Comparison of ENCODE assay signal across 5 cellular contexts in genomic region chr2:217766356-217766755, GRCh38.
"Had no signal": no experiment of that assay in that cellular context is flagged by ENCODE, and none has a peak within 500 bp of the region (broad histone marks: within the 10 kb centered on the region; RNA-seq: fewer than 3 reads in every experiment).

No MANE protein-coding gene starts in this region.

- H3K4me1 Mint-ChIP-seq: GM23338, H9, IgD-negative memory B cell had no signal

- H3K4me2 ChIP-seq: GM23338 had no signal

- H2AFZ ChIP-seq: GM23338 had no signal

- H3K4me3 ChIP-seq: GM23338 had no signal

- H3K27ac Mint-ChIP-seq: GM23338, H9, IgD-negative memory B cell had no signal

- H3K4me3 Mint-ChIP-seq: GM23338, H9, IgD-negative memory B cell had no signal

- DNase-seq: H9, HCEC 1CT, KBM-7 had no signal
